ENCODE assay signal across 8 cellular contexts in the genomic region with DNA sequence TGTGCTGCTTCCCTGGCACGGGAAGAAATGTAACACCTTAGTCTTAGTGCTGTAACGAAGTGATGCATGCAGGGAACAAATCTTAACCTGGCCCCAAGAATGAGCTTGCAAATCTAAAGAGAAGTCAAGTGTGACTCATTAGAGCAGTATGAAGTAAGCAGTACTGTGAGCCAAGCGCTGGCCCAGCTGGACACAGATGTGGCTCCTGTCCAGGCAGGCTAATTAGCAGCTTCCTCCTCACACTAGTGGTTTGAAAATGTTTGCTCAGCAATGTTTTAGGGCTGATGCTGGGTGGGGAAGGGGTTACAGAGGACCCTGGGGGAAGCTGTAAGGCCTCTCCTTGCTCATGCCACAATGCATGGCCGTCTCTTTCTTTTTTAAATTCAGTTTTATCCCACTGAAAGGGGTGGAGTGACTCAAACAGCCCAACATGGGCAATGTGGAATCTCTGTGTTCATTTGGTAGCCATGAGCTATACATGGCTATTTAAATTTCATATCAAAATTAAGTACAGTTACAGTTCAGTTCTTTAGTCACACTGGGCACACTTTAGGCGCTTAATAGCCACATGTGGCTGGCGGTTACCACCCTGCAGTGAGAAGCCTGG. TPM values are rescaled to one million over a fixed set of nuclear protein-coding genes. Genes with fewer than 3 reads are reported as not detected.
A peak's percentile ranks its signal among the peaks of the same experiment; 100 is the strongest.
DNase-seq lines count a peak whose midpoint lies in the region; ATAC-seq lines count a peak whose summit lies in the region.

No MANE protein-coding gene starts in this region.

- H2AK5ac ChIP-seq in mesenchymal stem cell (ENCODE audit: low read length, severe bottlenecking) = no peak overlapping the region

- no peaks in the 10 kb centered on the region for H3K36me3 Mint-ChIP-seq in dendritic cell treated with granulocyte-macrophage colony-stimulating factor and Interleukin-4, amounts not matched to agents 40 ng/mL and 50 ng/mL, for 4 days (ENCODE audit: low read depth)

- H3K79me1 ChIP-seq in mesenchymal stem cell (replicated peaks; ENCODE audit: low read length, poor library complexity, severe bottlenecking) = no peaks in the 10 kb centered on the region

- H3K27me3 Mint-ChIP-seq in dendritic cell treated with granulocyte-macrophage colony-stimulating factor and Interleukin-4, amounts not matched to agents 40 ng/mL and 50 ng/mL, for 4 days = no peaks in the 10 kb centered on the region

- H3K4me3 Mint-ChIP-seq in dendritic cell treated with granulocyte-macrophage colony-stimulating factor and Interleukin-4, amounts not matched to agents 40 ng/mL and 50 ng/mL, for 4 days = no peak overlapping the region

- H2BK15ac ChIP-seq in mesenchymal stem cell (ENCODE audit: low read depth, poor library complexity, severe bottlenecking) = no peak overlapping the region

- 35% methylated on average over 5 of the region's 6 CpGs for WGBS in mesenchymal stem cell

- no peaks in the 10 kb centered on the region for H3K4me1 ChIP-seq in mesenchymal stem cell (ENCODE audit: control insufficient read depth, insufficient read depth, low read depth, low read length)

- H3K18ac ChIP-seq in mesenchymal stem cell (ENCODE audit: low read depth in 1 of 2, low read length in 2 of 2) = no peak overlapping the region

- H3K9me3 ChIP-seq in mesenchymal stem cell (ENCODE audit: control insufficient read depth, low read length) = no peaks in the 10 kb centered on the region

- H2BK12ac ChIP-seq in mesenchymal stem cell (ENCODE audit: low read length in 2 of 2) = no peak overlapping the region

- peaks cover 0 to 25% of the 10 kb centered on the region in 2 experiments for H3K27me3 ChIP-seq in mesenchymal stem cell (ENCODE audit: control insufficient read depth in 1 of 2, insufficient read depth in 1 of 2, low read length in 2 of 2)

- H3K4me3 ChIP-seq in mesenchymal stem cell (ENCODE audit: insufficient read depth in 1 of 2, low read depth in 1 of 2, low read length in 2 of 2) = no peak overlapping the region

- H3K9ac ChIP-seq in mesenchymal stem cell (ENCODE audit: low read length) = peak overlapping the region; percentile 31

- H4K8ac ChIP-seq in mesenchymal stem cell (ENCODE audit: low read length) = no peak overlapping the region

- H3K27ac ChIP-seq in mesenchymal stem cell (ENCODE audit: low read length, poor library complexity, severe bottlenecking) = peak overlapping the region; percentile 74

- no peak overlapping the region for H3K14ac ChIP-seq in mesenchymal stem cell (ENCODE audit: low read length in 2 of 2)

- no peak overlapping the region for H2BK120ac ChIP-seq in mesenchymal stem cell (ENCODE audit: low read depth, low read length)

- H4K91ac ChIP-seq in mesenchymal stem cell (ENCODE audit: low read length) = no peak overlapping the region

- H3K4me1 Mint-ChIP-seq in dendritic cell treated with granulocyte-macrophage colony-stimulating factor and Interleukin-4, amounts not matched to agents 40 ng/mL and 50 ng/mL, for 4 days (ENCODE audit: low read depth) = peaks cover 15% of the 10 kb centered on the region

- H3K4ac ChIP-seq in mesenchymal stem cell (ENCODE audit: low read depth in 1 of 2, low read length in 2 of 2) = no peak overlapping the region

- H2AFZ ChIP-seq in mesenchymal stem cell (ENCODE audit: low read depth, low read length) = no peak overlapping the region

- no peaks in the 10 kb centered on the region for H3K36me3 ChIP-seq in mesenchymal stem cell (ENCODE audit: control insufficient read depth in 1 of 2, insufficient read depth in 2 of 2, low read depth in 1 of 2, low read length in 2 of 2)

- no peak overlapping the region for H3K23ac ChIP-seq in mesenchymal stem cell (ENCODE audit: low read length in 2 of 2)

- H2BK5ac ChIP-seq in mesenchymal stem cell (ENCODE audit: low read depth, low read length, poor library complexity, severe bottlenecking) = no peak overlapping the region

- H3K27ac Mint-ChIP-seq in dendritic cell treated with granulocyte-macrophage colony-stimulating factor and Interleukin-4, amounts not matched to agents 40 ng/mL and 50 ng/mL, for 4 days = peak overlapping the region; percentile 64

- DNase-seq in EH (ENCODE audit: low read depth) = peak; percentile 86
- DNase-seq in NCI-H774 (lab: John Stamatoyannopoulos, UW) = peak; percentile 43
- peak; percentile 79 for DNase-seq in mesenchymal stem cell

- intact Hi-C loops in dendritic cell treated with granulocyte-macrophage colony-stimulating factor and Interleukin-4, amounts not matched to agents 40 ng/mL and 50 ng/mL, for 4 days (cut with micrococcal nuclease) = no loop called here

- H3K9me3 Mint-ChIP-seq in dendritic cell treated with granulocyte-macrophage colony-stimulating factor and Interleukin-4, amounts not matched to agents 40 ng/mL and 50 ng/mL, for 4 days = no peaks in the 10 kb centered on the region

- peak overlapping the region; percentile 28 for H3K4me2 ChIP-seq in mesenchymal stem cell (ENCODE audit: low read length, poor library complexity, severe bottlenecking)

- ATAC-seq in HG02884 (IDR thresholded peaks at IDR 0.05; ENCODE audit: unreplicated experiment) (no peak), HG02571 (IDR thresholded peaks at IDR 0.05; ENCODE audit: unreplicated experiment) (no peak), GM18873 (IDR thresholded peaks at IDR 0.05; ENCODE audit: low FRiP score, unreplicated experiment) (no peak), HG03460 (IDR thresholded peaks at IDR 0.05; ENCODE audit: unreplicated experiment) (no peak)

RNA-seq across cellular contexts. Expression of gene MAP7D2, which starts 48.9 kb away (rescaled TPM):
- polyA plus RNA-seq in mesenchymal stem cell (2013, experiment 1 of 2) = 0.06 TPM
- 0.12 TPM for polyA plus RNA-seq in mesenchymal stem cell (2013, experiment 2 of 2)
